9 cellular contexts compared by ENCODE assay signal in genomic region chr9:38016375-38017120, GRCh38. TPM values are rescaled to one million over a fixed set of nuclear protein-coding genes. Genes with fewer than 3 reads are reported as not detected.
DNase-seq lines count a peak whose midpoint lies in the region; ATAC-seq, FAIRE-seq and TF ChIP-seq lines count a peak whose summit lies in the region.
"Had no signal": no experiment of that assay in that cellular context is flagged by ENCODE, and none has a peak within 500 bp of the region (broad histone marks: within the 10 kb centered on the region; RNA-seq: fewer than 3 reads in every experiment).

No MANE protein-coding gene starts in this region.

- no peaks in the 10 kb centered on the region for H3K23me2 ChIP-seq in H1 (ENCODE audit: low read depth, low read length)

- intact Hi-C loops in lower lobe of right lung (cut with DNase I): no loop called here

- H2BK20ac ChIP-seq in H1 (ENCODE audit: low read length): peak overlapping the region; percentile 100

- H3K79me1 ChIP-seq in H1 (ENCODE audit: low read depth, low read length): peaks cover 9% of the 10 kb centered on the region; the same call in 1 of the 2 replicates

- FAIRE-seq in H1 (lab: Jason Lieb, UNC): no peak

- H2BK5ac ChIP-seq in H1 (ENCODE audit: low read depth, low read length): peak overlapping the region; percentile 94

- CTCF ChIA-PET in H1 (lab: Charles Lee; ENCODE audit: partially characterized antibody): interaction anchor here (0.7 to 6.9 kb wide), 34 partner anchors 8 to 385 kb away, joined by 3 to 59 read pairs (median 6); no protein-coding TSS in a partner anchor

- H3K4me1 ChIP-seq in H1 (replicated peaks in 1 of 4; ENCODE audit: control insufficient read depth in 3 of 4, insufficient read depth in 4 of 4, low read length in 3 of 4) (peaks cover 31 to 56% (median 39%) of the 10 kb centered on the region in 4 experiments), lower lobe of right lung (peaks cover 60% of the 10 kb centered on the region), tibial nerve (peaks cover 0 to 48% (median 12%) of the 10 kb centered on the region in 4 donors)

- peaks cover 0 to 4% of the 10 kb centered on the region in 2 experiments; a peak in 1 of 4 replicates for H3K79me2 ChIP-seq in H1 (ENCODE audit: control insufficient read depth in 1 of 2, insufficient read depth in 2 of 2, low read length in 2 of 2)

- no peak overlapping the region for H2AFZ ChIP-seq in H1 (ENCODE audit: low read length)

- peak; percentile 88 for DNase-seq in M059J (ENCODE audit: low read depth)
- no peak for DNase-seq in H1 (ENCODE audit: low read depth in 1 of 2, low spot score in 2 of 2)
- DNase-seq in lower lobe of right lung: no peak
- no peak for DNase-seq in tibial nerve (ENCODE audit: low spot score in 2 of 2)
- DNase-seq in SIG-M5 (lab: John Stamatoyannopoulos, UW): no peak
- no peak for DNase-seq in activated effector memory CD4-positive, alpha-beta T cell treated with Interleukin-2 at 50 U/mL for 16 hours
- DNase-seq in SHP77 treated with DMSO at 0.1 percent for 48 hours (lab: John Stamatoyannopoulos, UW): no peak
- DNase-seq: activated gamma-delta T cell had no signal

- peak overlapping the region in 2 of 4 experiments; percentile 17 to 25; a peak in 2 of 8 replicates for H3K4me3 ChIP-seq in H1 (ENCODE audit: extremely low read depth in 1 of 4, insufficient read depth in 2 of 4, low read depth in 3 of 4, low read length in 4 of 4)
- H3K4me3 ChIP-seq in lower lobe of right lung: no peak overlapping the region
- no peak overlapping the region for H3K4me3 ChIP-seq in tibial nerve

- peak overlapping the region; percentile 55 for H3K4ac ChIP-seq in H1 (replicated peaks; ENCODE audit: insufficient read length, low read depth, low read length)

- 64% methylated on average over 11 of the region's 11 CpGs; no CpG with 5 or more reads in 1 of the 2 experiments for WGBS in H1 (ENCODE audit: extremely low coverage in 1 of 2, insufficient coverage in 1 of 2, insufficient read length in 1 of 2, insufficient replicate concordance in 2 of 2, low coverage in 1 of 2, low lambda C conversion rate in 2 of 2, missing lambda C conversion rate in 1 of 2), 2 experiments
- 52 to 53% methylated on average over 11 of the region's 11 CpGs for WGBS in tibial nerve, 2 donors

- peak overlapping the region; percentile 95 for H2AK5ac ChIP-seq in H1 (ENCODE audit: low read depth, low read length)

- POLR2A ChIA-PET in H1 (lab: Charles Lee; ENCODE audit: partially characterized antibody): interaction anchor here (0.6 to 3.9 kb wide), 20 partner anchors 8 to 717 kb away, joined by 3 to 24 read pairs (median 4); partner anchors contain the start of gene SHB

- no peaks in the 10 kb centered on the region for H4K20me1 ChIP-seq in H1 (replicated peaks in 1 of 2; ENCODE audit: control insufficient read depth in 1 of 2, insufficient read depth in 2 of 2, low read length in 2 of 2)

- peak overlapping the region; percentile 54 for H4K5ac ChIP-seq in H1 (ENCODE audit: insufficient read length, low read depth, low read length)

- H3K27ac ChIP-seq in H1 (ENCODE audit: low read depth, low read length): peak overlapping the region; percentile 83
- H3K27ac ChIP-seq in lower lobe of right lung: peak overlapping the region; percentile 60
- peak overlapping the region; percentile 12 to 78 (median 42) for H3K27ac ChIP-seq in tibial nerve

- H3K9me3 ChIP-seq in H1 (ENCODE audit: insufficient read depth in 2 of 2, low read depth in 1 of 2, low read length in 1 of 2) (no peaks in the 10 kb centered on the region), lower lobe of right lung (no peaks in the 10 kb centered on the region), tibial nerve (no peaks in the 10 kb centered on the region)

- H4K91ac ChIP-seq in H1 (replicated peaks; ENCODE audit: insufficient read length, low read length): peak overlapping the region; percentile 95

- peak overlapping the region; percentile 53 to 59; a peak in 3 of 4 replicates for H3K4me2 ChIP-seq in H1 (ENCODE audit: insufficient read depth in 1 of 2, low read depth in 2 of 2, low read length in 2 of 2)

- H2BK12ac ChIP-seq in H1 (ENCODE audit: low read depth, low read length): peak overlapping the region; percentile 99

- TF ChIP-seq CTCF in H1 (IDR thresholded peaks at IDR 0.05; ENCODE audit: control extremely low read depth in 1 of 3, insufficient read depth in 1 of 3, low read depth in 1 of 3, low read length in 3 of 3): no peak
- no peak for TF ChIP-seq CTCF in lower lobe of right lung (IDR thresholded peaks at IDR 0.05)
- TF ChIP-seq CTCF in tibial nerve (IDR thresholded peaks at IDR 0.05): no peak

- H2BK120ac ChIP-seq in H1 (replicated peaks; ENCODE audit: low read depth, low read length): peak overlapping the region; percentile 96

- TF ChIP-seq POLR2A in H1 (IDR thresholded peaks at IDR 0.05; ENCODE audit: control extremely low read depth in 1 of 2, low read depth in 2 of 2, low read length in 2 of 2) (no peak), tibial nerve (IDR thresholded peaks at IDR 0.05) (no peak)

- no peaks in the 10 kb centered on the region for H3K36me3 ChIP-seq in H1 (ENCODE audit: control insufficient read depth in 2 of 4, insufficient read depth in 4 of 4, low read length in 3 of 4)
- H3K36me3 ChIP-seq in lower lobe of right lung: peaks cover 11% of the 10 kb centered on the region
- H3K36me3 ChIP-seq in tibial nerve: peaks cover 0 to 23% (median 0%) of the 10 kb centered on the region in 3 donors

- peak overlapping the region in 1 of 4 experiments; percentile 27; a peak in 2 of 7 replicates for H3K9ac ChIP-seq in H1 (replicated peaks in 1 of 4; ENCODE audit: extremely low read depth in 1 of 4, low read depth in 3 of 4, low read length in 3 of 4)

- peak overlapping the region; percentile 4 for H3K14ac ChIP-seq in H1 (ENCODE audit: insufficient read length)

- peak overlapping the region; percentile 76 for H3K18ac ChIP-seq in H1 (ENCODE audit: extremely low read depth, low read length)

- ATAC-seq in lower lobe of right lung: no peak
- no peak for ATAC-seq in HG02938 (IDR thresholded peaks at IDR 0.05; ENCODE audit: unreplicated experiment)

- H2BK15ac ChIP-seq in H1 (ENCODE audit: low read length): peak overlapping the region; percentile 23

- no peak overlapping the region for H3K23ac ChIP-seq in H1 (ENCODE audit: insufficient read length)

- no peak overlapping the region for H4K8ac ChIP-seq in H1 (ENCODE audit: extremely low read depth, insufficient read depth, low read length)

- no peaks in the 10 kb centered on the region for H3K27me3 ChIP-seq in H1 (replicated peaks in 1 of 4; ENCODE audit: control insufficient read depth in 3 of 4, extremely low read depth in 1 of 4, insufficient read depth in 3 of 4, low read length in 3 of 4)
- H3K27me3 ChIP-seq in lower lobe of right lung (ENCODE audit: low read depth): no peaks in the 10 kb centered on the region
- no peaks in the 10 kb centered on the region for H3K27me3 ChIP-seq in tibial nerve

- TF ChIP-seq RAD21 in H1 (IDR thresholded peaks at IDR 0.05 in 1 of 2, conservative IDR thresholded peaks at IDR 0.05 in 1 of 2; ENCODE audit: low read depth in 2 of 2, low read length in 2 of 2): no peak

- TF ChIP-seq EP300 in H1 (IDR thresholded peaks at IDR 0.05; ENCODE audit: borderline replicate concordance in 1 of 2, low read depth in 2 of 2, low read length in 2 of 2) (no peak), tibial nerve (IDR thresholded peaks at IDR 0.05) (no peak)

- H3K56ac ChIP-seq in H1 (replicated peaks; ENCODE audit: insufficient read length, low read depth, low read length): peak overlapping the region; percentile 43

TF ChIP-seq in H1, 55 proteins besides CTCF, POLR2A, EP300 and RAD21:
- TF ChIP-seq JUND (IDR thresholded peaks at IDR 0.05; ENCODE audit: low read length) (peak; percentile 41; the same call in 1 of the 2 replicates), HDAC6 (IDR thresholded peaks at IDR 0.05; ENCODE audit: low read depth, low read length) (no peak)
TF ChIP-seq in H1: peak in this region for 1.

RNA-seq across cellular contexts. Expression of gene SHB, which starts 52.5 kb away (rescaled TPM):
- total RNA-seq in M059J (2014; rRNA removed; shearing (Covaris generic)): 16.7 and 25.6 TPM in 2 replicates
- 12.6 and 13.7 TPM in 2 replicates for total RNA-seq in H1 (2021; fragmentation: NEBNext Ultra II Directional; extraction: Animal tissue kit (Norgen Biotek cat#: 25700))
- 4.1 and 7.1 TPM in 2 replicates for polyA plus RNA-seq in H1 (2011; rRNA removed)
- polyA plus RNA-seq in H1 (2011; cell fraction: cytosol; rRNA removed): 7.7 TPM
- 8.0 TPM for polyA plus RNA-seq in H1 (2011; cell fraction: nucleus; rRNA removed)
- 5.9 to 8.4 TPM (median 7.6 TPM) in 4 replicates for polyA plus RNA-seq in H1 (2012, experiment 1 of 2)
- 6.2 TPM for polyA plus RNA-seq in H1 (2012, experiment 2 of 2)
- 4.7 TPM for polyA plus RNA-seq in H1 (2013, experiment 1 of 2)
- polyA plus RNA-seq in H1 (2013, experiment 2 of 2): 5.2 TPM
- polyA minus RNA-seq in H1 (2011; rRNA and poly(A)+ RNA removed): 3.8 and 6.1 TPM in 2 replicates
- polyA minus RNA-seq in H1 (2011; cell fraction: cytosol; rRNA and poly(A)+ RNA removed): 9.8 TPM
- polyA minus RNA-seq in H1 (2011; cell fraction: nucleus; rRNA and poly(A)+ RNA removed): 12.9 TPM
- 25.3 TPM for total RNA-seq in lower lobe of right lung
- 10 to 100 TPM in 2 of 4 donors, 1 to 10 TPM in 2; 6.3 to 15.9 (median 11.6) TPM for total RNA-seq in tibial nerve
